Comparison of ENCODE assay signal across 8 cellular contexts in the genomic region with DNA sequence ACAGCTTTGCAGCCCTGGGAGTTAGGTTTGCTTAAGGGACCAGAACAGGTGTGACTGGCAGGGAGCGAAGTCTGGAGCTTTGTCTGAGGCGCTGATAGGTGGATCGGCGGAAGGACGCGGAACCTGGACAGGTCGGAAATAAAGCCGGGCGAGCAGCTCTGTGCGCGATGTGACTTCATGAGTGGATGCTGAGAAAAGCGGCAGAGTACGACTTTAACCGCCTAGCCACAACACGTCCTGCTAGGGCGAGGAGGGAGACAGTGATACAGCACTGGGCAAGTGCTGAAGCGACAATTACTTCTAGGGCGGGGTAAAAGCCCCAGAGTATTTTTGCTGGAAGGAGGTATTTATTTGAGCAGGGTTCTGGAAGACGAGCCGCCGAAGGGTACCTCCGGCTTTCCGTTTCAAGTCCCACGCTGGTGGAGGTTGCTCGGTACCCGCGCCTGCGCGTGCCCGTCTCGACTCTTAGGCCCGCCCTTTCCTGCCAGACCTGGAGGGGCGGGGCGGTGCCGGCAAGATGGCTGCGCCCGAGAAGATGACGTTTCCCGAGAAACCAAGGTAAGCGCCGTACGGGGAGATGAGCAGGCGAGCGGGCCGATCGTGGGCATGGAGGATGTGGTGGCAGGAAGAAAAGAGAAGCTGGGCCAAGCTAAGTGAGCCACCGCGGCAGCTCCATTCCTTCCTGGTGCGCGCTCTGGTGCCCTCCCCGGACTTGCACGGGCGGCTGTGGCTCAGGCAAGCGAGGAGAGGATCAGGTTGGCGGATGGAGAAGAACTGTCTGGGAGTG. TPM values are rescaled to one million over a fixed set of nuclear protein-coding genes. Genes with fewer than 3 reads are reported as not detected.
DNase-seq lines count a peak whose midpoint lies in the region; ATAC-seq and TF ChIP-seq lines count a peak whose summit lies in the region.

A gene with protein sequence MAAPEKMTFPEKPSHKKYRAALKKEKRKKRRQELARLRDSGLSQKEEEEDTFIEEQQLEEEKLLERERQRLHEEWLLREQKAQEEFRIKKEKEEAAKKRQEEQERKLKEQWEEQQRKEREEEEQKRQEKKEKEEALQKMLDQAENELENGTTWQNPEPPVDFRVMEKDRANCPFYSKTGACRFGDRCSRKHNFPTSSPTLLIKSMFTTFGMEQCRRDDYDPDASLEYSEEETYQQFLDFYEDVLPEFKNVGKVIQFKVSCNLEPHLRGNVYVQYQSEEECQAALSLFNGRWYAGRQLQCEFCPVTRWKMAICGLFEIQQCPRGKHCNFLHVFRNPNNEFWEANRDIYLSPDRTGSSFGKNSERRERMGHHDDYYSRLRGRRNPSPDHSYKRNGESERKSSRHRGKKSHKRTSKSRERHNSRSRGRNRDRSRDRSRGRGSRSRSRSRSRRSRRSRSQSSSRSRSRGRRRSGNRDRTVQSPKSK (plus strand): TSS at position 506 of the 787 bp plus-strand sequence. CDS start 12 bp downstream, at position 518.

- no peaks in the 10 kb centered on the region for H3K9me1 ChIP-seq in IMR-90 (ENCODE audit: insufficient read depth, low read length)

- peak within 1 kb of the TSS; percentile 82 for H3K4ac ChIP-seq in IMR-90 (ENCODE audit: low read depth, low read length)

- peaks cover 0 to 8% of the 10 kb centered on the region in 2 experiments for H3K79me1 ChIP-seq in IMR-90 (ENCODE audit: low read depth in 1 of 2, low read length in 2 of 2)

- H3K9ac ChIP-seq in IMR-90 (ENCODE audit: low read depth, low read length) = peak within 1 kb of the TSS; percentile 88

- no peaks in the 10 kb centered on the region for H3K27me3 Mint-ChIP-seq in naive B cell

- TF ChIP-seq POLR2A in IMR-90 (IDR thresholded peaks at IDR 0.05; ENCODE audit: low read depth, low read length) (peak; percentile 41; the same call in 1 of the 2 replicates), esophagus squamous epithelium (IDR thresholded peaks at IDR 0.05) (peak in 2 of 4 donors; percentile 18 to 73)

- peak within 1 kb of the TSS; percentile 99 for H2AFZ ChIP-seq in IMR-90 (replicated peaks; ENCODE audit: low read length, poor library complexity)
- H2AFZ ChIP-seq in PC-9 = peak within 1 kb of the TSS; percentile 94

- intact Hi-C loops in IMR-90 (cut with micrococcal nuclease) (loop anchor here (2.0 kb wide), 2 partner anchors 65 to 103 kb away; a partner anchor contains a TSS), PC-9 (cut with micrococcal nuclease; ENCODE audit: unreplicated experiment) (loop anchor here (5.0 kb wide), 1 partner anchor 53 kb away; a partner anchor contains a TSS), esophagus squamous epithelium (cut with DNase I) (no loop called here)

- BruUV-seq in IMR-90 (replicated peaks; lab: Mats Ljungman, UMichigan) (no TSS peak), PC-9 (replicated peaks; lab: Mats Ljungman, UMichigan) (TSS peak; percentile 70)

- peak within 1 kb of the TSS; percentile 95 for H3K14ac ChIP-seq in IMR-90 (replicated peaks; ENCODE audit: low read depth, low read length)

- in situ Hi-C loops in IMR-90 (cut with MboI; ENCODE audit: low sequenced_read_pairs) = no loop called here

- H2BK120ac ChIP-seq in IMR-90 (ENCODE audit: low read depth, low read length) = peak within 1 kb of the TSS; percentile 58

- H4K20me1 ChIP-seq in IMR-90 (ENCODE audit: insufficient read depth, low read length) (no peaks in the 10 kb centered on the region), PC-9 (ENCODE audit: insufficient read depth) (no peaks in the 10 kb centered on the region)

- H3K79me2 ChIP-seq in PC-9 (ENCODE audit: low read depth) = 0 out of 2 replicates have a peak, but pooled peaks cover 7% of the 10 kb centered on the region

- peak; percentile 75 for DNase-seq in DMS53 treated with DMSO at 0.1 percent for 48 hours (lab: John Stamatoyannopoulos, UW; ENCODE audit: unreplicated experiment)
- peak; percentile 78 for DNase-seq in IMR-90
- DNase-seq in PC-9 = peak; percentile 72 to 80
- peak; percentile 93 for DNase-seq in activated T-cell treated with anti-CD3 and anti-CD28 coated beads, Interleukin-2, amount 50 U/mL, for 1 hour
- DNase-seq in esophagus squamous epithelium (lab: John Stamatoyannopoulos, UW) = peak; percentile 47
- DNase-seq in naive B cell = peak; percentile 92
- DNase-seq in stimulated activated effector memory CD8-positive, alpha-beta T cell treated with anti-CD3 and anti-CD28 coated beads, Interleukin-12 subunit alpha, Interleukin-12 subunit beta, amount 100 ng/mL, for 72 hours (ENCODE audit: low spot score in 2 of 2) = peak; percentile 69 to 89

- WGBS in IMR-90 (ENCODE audit: extremely low coverage in 2 of 2, insufficient read length in 1 of 2), 2 experiments = 2% methylated on average over 34 of the region's 55 CpGs; no CpG with 5 or more reads in 1 of the 2 experiments
- 0% methylated on average over 6 to 24 of the region's 55 CpGs for WGBS in esophagus squamous epithelium, 2 donors

- H2AK9ac ChIP-seq in IMR-90 (replicated peaks; ENCODE audit: low read depth, low read length, poor library complexity) = peak within 1 kb of the TSS; percentile 96

- H3K56ac ChIP-seq in IMR-90 (ENCODE audit: extremely low read depth, insufficient read depth, low read length) = peak within 1 kb of the TSS; percentile 95

- H3K4me3 Mint-ChIP-seq in naive B cell = no peak within 1 kb of the TSS
- no peak within 1 kb of the TSS for H3K4me3 Mint-ChIP-seq in stimulated activated effector memory CD8-positive, alpha-beta T cell treated with anti-CD3 and anti-CD28 coated beads, Interleukin-12 subunit alpha, Interleukin-12 subunit beta, amount 100 ng/mL, for 72 hours

- dilution Hi-C loops in IMR-90 (cut with HindIII; ENCODE audit: low sequenced_read_pairs, unreplicated experiment) = no loop called here

- H3K4me1 Mint-ChIP-seq in naive B cell = peaks cover 7 to 20% (median 18%) of the 10 kb centered on the region in 3 donors
- peaks cover 9% of the 10 kb centered on the region for H3K4me1 Mint-ChIP-seq in stimulated activated effector memory CD8-positive, alpha-beta T cell treated with anti-CD3 and anti-CD28 coated beads, Interleukin-12 subunit alpha, Interleukin-12 subunit beta, amount 100 ng/mL, for 72 hours

- TF ChIP-seq CTCF in IMR-90 (conservative IDR thresholded peaks at IDR 0.05; ENCODE audit: low read depth, low read length) = no peak
- no peak for TF ChIP-seq CTCF in PC-9 (conservative IDR thresholded peaks at IDR 0.05)
- no peak for TF ChIP-seq CTCF in esophagus squamous epithelium (IDR thresholded peaks at IDR 0.05)

- TF ChIP-seq RAD21 in IMR-90 (IDR thresholded peaks at IDR 0.05; ENCODE audit: low read length) = no peak

- H3K4me3 ChIP-seq in IMR-90 (ENCODE audit: insufficient read depth, low read depth, low read length) = peak within 1 kb of the TSS; percentile 77
- peak within 1 kb of the TSS; percentile 83 for H3K4me3 ChIP-seq in PC-9
- peak within 1 kb of the TSS; percentile 57 to 90 (median 77) for H3K4me3 ChIP-seq in esophagus squamous epithelium

- CTCF ChIA-PET in IMR-90 (lab: Yijun Ruan, JAX) (interaction anchor here (1.1 kb wide), 1 partner anchor 28 kb away, joined by 3 read pairs; no protein-coding TSS in a partner anchor), PC-9 (lab: Charles Lee) (no interaction called here)

- peak within 1 kb of the TSS; percentile 81 for H3K23ac ChIP-seq in IMR-90 (ENCODE audit: low read depth, low read length)

- H3K36me3 Mint-ChIP-seq in naive B cell = peaks cover 0 to 6% of the 10 kb centered on the region in 2 donors
- H3K36me3 Mint-ChIP-seq in stimulated activated effector memory CD8-positive, alpha-beta T cell treated with anti-CD3 and anti-CD28 coated beads, Interleukin-12 subunit alpha, Interleukin-12 subunit beta, amount 100 ng/mL, for 72 hours = peaks cover 34% of the 10 kb centered on the region

- H3K36me3 ChIP-seq in IMR-90 (ENCODE audit: control insufficient read depth, insufficient read depth, low read length) = no peaks in the 10 kb centered on the region
- H3K36me3 ChIP-seq in PC-9 (ENCODE audit: low read depth) = no peaks in the 10 kb centered on the region
- H3K36me3 ChIP-seq in esophagus squamous epithelium = peaks cover 0 to 12% (median 0%) of the 10 kb centered on the region in 3 donors

- peak within 1 kb of the TSS; percentile 30; the same call in 1 of the 2 replicates for H2AK5ac ChIP-seq in IMR-90 (ENCODE audit: low read depth, low read length)

- H4K91ac ChIP-seq in IMR-90 (ENCODE audit: insufficient read depth, low read depth, low read length) = peak within 1 kb of the TSS; percentile 67

- H4K8ac ChIP-seq in IMR-90 (ENCODE audit: low read depth in 2 of 2, low read length in 2 of 2) = peak within 1 kb of the TSS; percentile 89 to 90

- peak within 1 kb of the TSS; percentile 56 for H4K5ac ChIP-seq in IMR-90 (ENCODE audit: low read depth, low read length)

- H3K27ac ChIP-seq in IMR-90 (ENCODE audit: insufficient read depth, low read length) = peak within 1 kb of the TSS; percentile 61
- H3K27ac ChIP-seq in PC-9 = peak within 1 kb of the TSS; percentile 55
- peak within 1 kb of the TSS; percentile 83 to 94 (median 91) for H3K27ac ChIP-seq in esophagus squamous epithelium

- H3K27me3 ChIP-seq in IMR-90 (ENCODE audit: control insufficient read depth, insufficient read depth, low read length) = no peaks in the 10 kb centered on the region
- H3K27me3 ChIP-seq in PC-9 (ENCODE audit: insufficient read depth, low read depth) = no peaks in the 10 kb centered on the region
- no peaks in the 10 kb centered on the region for H3K27me3 ChIP-seq in esophagus squamous epithelium

- H3K4me1 ChIP-seq in IMR-90 (ENCODE audit: control insufficient read depth, insufficient read depth, low read length) (no peaks in the 10 kb centered on the region; the same call in 1 of the 2 replicates), PC-9 (replicated peaks; ENCODE audit: insufficient read depth) (peaks cover 8% of the 10 kb centered on the region; the same call in 1 of the 2 replicates), esophagus squamous epithelium (peaks cover 6 to 21% (median 14%) of the 10 kb centered on the region in 3 donors)

- H3K9me3 ChIP-seq in IMR-90 (ENCODE audit: control insufficient read depth, insufficient read depth, low read length) = no peaks in the 10 kb centered on the region
- H3K9me3 ChIP-seq in PC-9 (ENCODE audit: insufficient read depth, low read depth) = no peaks in the 10 kb centered on the region
- H3K9me3 ChIP-seq in esophagus squamous epithelium = no peaks in the 10 kb centered on the region

- no peak within 1 kb of the TSS for H2BK15ac ChIP-seq in IMR-90 (ENCODE audit: low read depth, low read length)

- peak within 1 kb of the TSS; percentile 45 for H3K18ac ChIP-seq in IMR-90 (ENCODE audit: low read depth, low read length)

- H3K27ac Mint-ChIP-seq in naive B cell = no peak within 1 kb of the TSS
- H3K27ac Mint-ChIP-seq in stimulated activated effector memory CD8-positive, alpha-beta T cell treated with anti-CD3 and anti-CD28 coated beads, Interleukin-12 subunit alpha, Interleukin-12 subunit beta, amount 100 ng/mL, for 72 hours = no peak within 1 kb of the TSS

- ATAC-seq in GM21576 (IDR thresholded peaks at IDR 0.05; ENCODE audit: unreplicated experiment) (peak; percentile 95), IMR-90 (ENCODE audit: low read depth) (peak; percentile 99), naive B cell (ENCODE audit: low read depth in 2 of 2) (peak; percentile 88 to 89)
- ATAC-seq in stimulated activated effector memory CD8-positive, alpha-beta T cell treated with anti-CD3 and anti-CD28 coated beads, Interleukin-12 subunit alpha, Interleukin-12 subunit beta, amount 100 ng/mL, for 72 hours = peak; percentile 94

- H3F3A ChIP-seq in PC-9 (ENCODE audit: insufficient read depth, low read depth) = peaks cover 14% of the 10 kb centered on the region; the same call in 1 of the 2 replicates

- H3K4me2 ChIP-seq in IMR-90 (ENCODE audit: low read depth, low read length) (peak within 1 kb of the TSS; percentile 89), PC-9 (peak within 1 kb of the TSS; percentile 84)

- H3K9me2 ChIP-seq in PC-9 (ENCODE audit: insufficient read depth) = no peaks in the 10 kb centered on the region

- no peaks in the 10 kb centered on the region for H3K9me3 Mint-ChIP-seq in naive B cell
- no peaks in the 10 kb centered on the region for H3K9me3 Mint-ChIP-seq in stimulated activated effector memory CD8-positive, alpha-beta T cell treated with anti-CD3 and anti-CD28 coated beads, Interleukin-12 subunit alpha, Interleukin-12 subunit beta, amount 100 ng/mL, for 72 hours

- H2BK20ac ChIP-seq in IMR-90 (ENCODE audit: low read depth, low read length) = no peak within 1 kb of the TSS

- POLR2A ChIA-PET in IMR-90 (lab: Charles Lee; ENCODE audit: unreplicated experiment) = interaction anchor here (0.6 kb wide), 2 partner anchors 11 to 18 kb away, joined by 3 read pairs; no protein-coding TSS in a partner anchor
- POLR2A ChIA-PET in PC-9 (lab: Charles Lee; ENCODE audit: unreplicated experiment) = interaction anchor here (0.5 to 0.9 kb wide), 3 partner anchors 19 to 1732 kb away, joined by 3 to 6 read pairs (median 4); a partner anchor contains a TSS

- H2BK5ac ChIP-seq in IMR-90 (ENCODE audit: low read depth, low read length, poor library complexity, severe bottlenecking) = peak within 1 kb of the TSS; percentile 69

RNA-seq across cellular contexts. Expression of the gene that starts here (rescaled TPM):
- total RNA-seq in IMR-90 (2012; rRNA removed) (4.7 and 6.9 TPM in 2 replicates), PC-9 (2021) (7.2 and 7.6 TPM in 2 replicates), esophagus squamous epithelium (1 to 10 TPM; 2.5 to 6.5 (median 5.1) TPM)
- polyA plus RNA-seq in IMR-90 (2012; rRNA removed) (9.0 and 11.3 TPM in 2 replicates), naive B cell (ENCODE audit: low read depth in 6 of 6) (10 to 100 TPM; 15.8 to 39.2 (median 21.7) TPM)
- polyA plus RNA-seq in IMR-90 (2012; cell fraction: cytosol; rRNA removed) = 2.1 and 2.3 TPM in 2 replicates
- 5.0 and 28.0 TPM in 2 replicates for polyA plus RNA-seq in IMR-90 (2012; cell fraction: nucleus; rRNA removed; ENCODE audit: low replicate concordance)

Comparison
In these comparisons a context has a peak if more than half of its experiments do, and no peak if none do; other contexts are left out.
1. Peak in every context shown above with its lines: DNase-seq, ATAC-seq, H3K4me3 ChIP-seq and H3K27ac ChIP-seq.